In genomic region chr1:235586992-235587391, GRCh38 we compare ENCODE assay signal across 32 cellular contexts.
"Had no signal": no experiment of that assay in that cellular context is flagged by ENCODE, and none has a peak within 500 bp of the region (broad histone marks: within the 10 kb centered on the region; RNA-seq: fewer than 3 reads in every experiment).

No MANE protein-coding gene starts in this region.

- H3K27ac Mint-ChIP-seq: activated CD4-positive, alpha-beta memory T cell treated with anti-CD3 and anti-CD28 coated beads, Interleukin-2, amount 10 ng/mL, durations not matched to agents 7 days and 5 days; activated CD4-positive, alpha-beta T cell treated with anti-CD3 and anti-CD28 coated beads, Interleukin-2, amount 10 ng/mL, durations not matched to agents 7 days and 5 days; activated naive CD8-positive, alpha-beta T cell treated with anti-CD3 and anti-CD28 coated beads for 36 hours; activated T-cell treated with anti-CD3 and anti-CD28 coated beads, Interleukin-2, amount 50 U/mL, for 24 hours; activated T-helper 17 cell treated with anti-CD3 and anti-CD28 coated beads, Interleukin-2, amount 50 U/mL, for 72 hours; brain; mesothelial cell of epicardium; naive B cell; T-helper 1 cell treated with Interleukin-12 subunit alpha and Interleukin-12 subunit beta and Interleukin-4 antibody, amounts not matched to agents 30 μg/mL and 1 μg/mL, for 36 hours had no signal

- ATAC-seq: activated CD4-positive, CD25-positive, alpha-beta regulatory T cell treated with anti-CD3 and anti-CD28 coated beads, Interleukin-2, amount 50 U/mL, for 24 hours; activated T-helper 17 cell treated with anti-CD3 and anti-CD28 coated beads, Interleukin-2, amount 50 U/mL, for 72 hours; effector memory CD8-positive, alpha-beta T cell; gastroesophageal sphincter; psoas muscle had no signal

- DNase-seq: activated CD4-positive, alpha-beta memory T cell treated with anti-CD3 and anti-CD28 coated beads, Interleukin-2, amount 10 ng/mL, durations not matched to agents 7 days and 5 days; activated CD4-positive, alpha-beta T cell treated with anti-CD3 and anti-CD28 coated beads, Interleukin-2, amount 10 ng/mL, durations not matched to agents 7 days and 5 days; activated CD8-positive, alpha-beta memory T cell treated with anti-CD3 and anti-CD28 coated beads, Interleukin-2, amount 50 U/mL, for 48 hours; activated naive CD4-positive, alpha-beta T cell treated with Interleukin-2 at 50 U/mL for 16 hours; activated naive CD8-positive, alpha-beta T cell treated with anti-CD3 and anti-CD28 coated beads for 36 hours; activated T-cell treated with anti-CD3 and anti-CD28 coated beads, Interleukin-2, amount 50 U/mL, for 24 hours; cortex of kidney; effector memory CD8-positive, alpha-beta T cell; erythroblast; hippocampal formation; naive B cell; occipital lobe; psoas muscle; sigmoid colon; small intestine; stimulated activated CD4-positive, alpha-beta T cell treated with anti-CD3 and anti-CD28 coated beads, Interleukin-1b, Interleukin-23, amount 100 ng/mL, for 48 hours; stimulated activated CD4-positive, alpha-beta T cell treated with anti-CD3 and anti-CD28 coated beads, Interleukin-4, amount 100 ng/mL, for 4 hours; stimulated activated CD8-positive, alpha-beta memory T cell treated with anti-CD3 and anti-CD28 coated beads, Interleukin-4, amount 100 ng/mL, for 48 hours; stimulated activated naive CD4-positive, alpha-beta T cell; SW 1271; T-helper 9 cell; testis; transverse colon; uterus; WERI-Rb-1 had no signal

- H3K4me3 Mint-ChIP-seq: activated CD4-positive, alpha-beta memory T cell treated with anti-CD3 and anti-CD28 coated beads, Interleukin-2, amount 10 ng/mL, durations not matched to agents 7 days and 5 days; activated CD4-positive, alpha-beta T cell treated with anti-CD3 and anti-CD28 coated beads, Interleukin-2, amount 10 ng/mL, durations not matched to agents 7 days and 5 days; activated naive CD8-positive, alpha-beta T cell treated with anti-CD3 and anti-CD28 coated beads for 36 hours; activated T-cell treated with anti-CD3 and anti-CD28 coated beads, Interleukin-2, amount 50 U/mL, for 24 hours; activated T-helper 17 cell treated with anti-CD3 and anti-CD28 coated beads, Interleukin-2, amount 50 U/mL, for 72 hours; brain; effector memory CD8-positive, alpha-beta T cell; mesothelial cell of epicardium; naive B cell; neural crest cell; T-helper 1 cell treated with Interleukin-12 subunit alpha and Interleukin-12 subunit beta and Interleukin-4 antibody, amounts not matched to agents 30 μg/mL and 1 μg/mL, for 36 hours had no signal

- H3K4me1 Mint-ChIP-seq: activated CD4-positive, alpha-beta memory T cell treated with anti-CD3 and anti-CD28 coated beads, Interleukin-2, amount 10 ng/mL, durations not matched to agents 7 days and 5 days; activated CD4-positive, alpha-beta T cell treated with anti-CD3 and anti-CD28 coated beads, Interleukin-2, amount 10 ng/mL, durations not matched to agents 7 days and 5 days; activated naive CD8-positive, alpha-beta T cell treated with anti-CD3 and anti-CD28 coated beads for 36 hours; brain; mesothelial cell of epicardium; naive B cell; neural crest cell had no signal

- FAIRE-seq: small intestine had no signal

- H3K27me3 Mint-ChIP-seq: brain had no signal
